In genomic region chr18:54229660-54230059, GRCh38 we compare ENCODE assay signal across 1 cellular context.
TF ChIP-seq lines count a peak whose summit lies in the region.

No MANE protein-coding gene starts in this region.

TF ChIP-seq in GM23338, 12 proteins besides CTCF, POLR2A, EP300 and RAD21:
- TF ChIP-seq ZNF462 (CRISPR knock-in tag; IDR thresholded peaks at IDR 0.05): no peak
- no peak for TF ChIP-seq ETS1 (IDR thresholded peaks at IDR 0.05)
- TF ChIP-seq JUNB (IDR thresholded peaks at IDR 0.05; ENCODE audit: unreplicated experiment): no peak
- no peak for TF ChIP-seq ZNF114 (CRISPR knock-in tag; IDR thresholded peaks at IDR 0.05)
- no peak for TF ChIP-seq REST (IDR thresholded peaks at IDR 0.05; ENCODE audit: unreplicated experiment)
- no peak for TF ChIP-seq CREB1 (CRISPR knock-in tag; IDR thresholded peaks at IDR 0.05; ENCODE audit: low read depth)
- no peak for TF ChIP-seq EZH2phosphoT487 (IDR thresholded peaks at IDR 0.05; ENCODE audit: unreplicated experiment)
- TF ChIP-seq POLR2AphosphoS5 (IDR thresholded peaks at IDR 0.05; ENCODE audit: low read depth): no peak
- no peak for TF ChIP-seq NANOG (IDR thresholded peaks at IDR 0.05; ENCODE audit: borderline replicate concordance)
- TF ChIP-seq STAT1 (IDR thresholded peaks at IDR 0.05; ENCODE audit: unreplicated experiment): no peak
- TF ChIP-seq ZNF331 (CRISPR knock-in tag; IDR thresholded peaks at IDR 0.05; ENCODE audit: low read depth): no peak
- TF ChIP-seq EZH2 (IDR thresholded peaks at IDR 0.05; ENCODE audit: low read depth, unreplicated experiment): no peak
